ENCODE assay signal across 27 cellular contexts in the genomic region with DNA sequence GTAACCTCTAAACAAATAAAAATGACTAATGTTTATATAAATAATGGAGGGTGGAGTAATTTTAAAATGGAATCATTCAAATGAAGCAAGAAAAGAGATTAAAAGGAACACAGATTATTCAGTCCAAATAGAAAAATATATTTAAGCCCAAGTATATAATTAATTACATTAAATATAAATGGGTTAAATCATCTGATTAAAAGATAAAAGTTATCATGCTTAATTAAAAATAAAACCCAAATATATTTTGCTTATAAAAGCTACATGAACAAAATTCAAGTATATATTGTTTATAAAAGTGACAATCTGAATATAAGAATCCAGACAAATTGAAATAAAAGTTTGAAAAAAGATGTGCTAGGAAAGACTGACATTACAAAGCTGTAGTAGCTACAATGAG.
"Had no signal": no experiment of that assay in that cellular context is flagged by ENCODE, and none has a peak within 500 bp of the region (broad histone marks: within the 10 kb centered on the region; RNA-seq: fewer than 3 reads in every experiment).

No MANE protein-coding gene starts in this region.

- H3K4me1 Mint-ChIP-seq: nephron; neural progenitor cell; stimulated activated effector memory CD8-positive, alpha-beta T cell treated with anti-CD3 and anti-CD28 coated beads, Interleukin-12 subunit alpha, Interleukin-12 subunit beta, amount 100 ng/mL, for 72 hours; stimulated activated naive CD8-positive, alpha-beta T cell treated with anti-CD3 and anti-CD28 coated beads, Interleukin-15, amount 100 ng/mL, for 72 hours had no signal

- H3K4me3 Mint-ChIP-seq: natural killer cell; nephron; neural progenitor cell; stimulated activated effector memory CD8-positive, alpha-beta T cell treated with anti-CD3 and anti-CD28 coated beads, Interleukin-12 subunit alpha, Interleukin-12 subunit beta, amount 100 ng/mL, for 72 hours; stimulated activated naive CD8-positive, alpha-beta T cell treated with anti-CD3 and anti-CD28 coated beads, Interleukin-15, amount 100 ng/mL, for 72 hours; type B pancreatic cell had no signal

- H3K27ac Mint-ChIP-seq: natural killer cell; nephron; neural progenitor cell; progenitor cell of endocrine pancreas; stimulated activated effector memory CD8-positive, alpha-beta T cell treated with anti-CD3 and anti-CD28 coated beads, Interleukin-12 subunit alpha, Interleukin-12 subunit beta, amount 100 ng/mL, for 72 hours; stimulated activated naive CD8-positive, alpha-beta T cell treated with anti-CD3 and anti-CD28 coated beads, Interleukin-15, amount 100 ng/mL, for 72 hours; type B pancreatic cell had no signal

- H3K36me3 Mint-ChIP-seq: natural killer cell; neural progenitor cell; stimulated activated effector memory CD8-positive, alpha-beta T cell treated with anti-CD3 and anti-CD28 coated beads, Interleukin-12 subunit alpha, Interleukin-12 subunit beta, amount 100 ng/mL, for 72 hours; type B pancreatic cell had no signal

- ATAC-seq: natural killer cell; psoas muscle; right cardiac atrium; right lobe of liver; stimulated activated effector memory CD8-positive, alpha-beta T cell treated with anti-CD3 and anti-CD28 coated beads, Interleukin-12 subunit alpha, Interleukin-12 subunit beta, amount 100 ng/mL, for 72 hours; stimulated activated naive CD8-positive, alpha-beta T cell treated with anti-CD3 and anti-CD28 coated beads, Interleukin-15, amount 100 ng/mL, for 72 hours; stimulated activated naive CD8-positive, alpha-beta T cell treated with anti-CD3 and anti-CD28 coated beads, Interleukin-15, Interleukin-2, amounts not matched to agents 100 U/mL and 50 U/mL, for 24 hours; upper lobe of right lung had no signal

- DNase-seq: natural killer cell; occipital lobe; ovary; posterior cingulate gyrus; psoas muscle; right cardiac atrium; right lobe of liver; sigmoid colon; small intestine; stimulated activated CD4-positive, alpha-beta T cell treated with anti-CD3 and anti-CD28 coated beads, Interleukin-15, amount 100 ng/mL, for 24 hours; stimulated activated CD4-positive, alpha-beta T cell treated with anti-CD3 and anti-CD28 coated beads, Interleukin-2, amount 100 ng/mL, for 24 hours; stimulated activated CD4-positive, alpha-beta T cell treated with anti-CD3 and anti-CD28 coated beads, Interleukin-2, amount 100 ng/mL, for 48 hours; stimulated activated CD4-positive, alpha-beta T cell treated with anti-CD3 and anti-CD28 coated beads, Interleukin-4, amount 100 ng/mL, for 24 hours; stimulated activated naive CD4-positive, alpha-beta T cell; stimulated activated naive CD8-positive, alpha-beta T cell treated with anti-CD3 and anti-CD28 coated beads, Interleukin-15, amount 100 ng/mL, for 72 hours; stimulated activated naive CD8-positive, alpha-beta T cell treated with anti-CD3 and anti-CD28 coated beads, Interleukin-15, Interleukin-2, amounts not matched to agents 100 U/mL and 50 U/mL, for 24 hours; substantia nigra; testis; tibial artery; transverse colon; upper lobe of right lung; uterus had no signal

- H3K27me3 Mint-ChIP-seq: progenitor cell of endocrine pancreas; stimulated activated naive CD8-positive, alpha-beta T cell treated with anti-CD3 and anti-CD28 coated beads, Interleukin-15, amount 100 ng/mL, for 72 hours; type B pancreatic cell had no signal

- FAIRE-seq: small intestine had no signal
